11 cellular contexts compared by ENCODE assay signal in the genomic region with DNA sequence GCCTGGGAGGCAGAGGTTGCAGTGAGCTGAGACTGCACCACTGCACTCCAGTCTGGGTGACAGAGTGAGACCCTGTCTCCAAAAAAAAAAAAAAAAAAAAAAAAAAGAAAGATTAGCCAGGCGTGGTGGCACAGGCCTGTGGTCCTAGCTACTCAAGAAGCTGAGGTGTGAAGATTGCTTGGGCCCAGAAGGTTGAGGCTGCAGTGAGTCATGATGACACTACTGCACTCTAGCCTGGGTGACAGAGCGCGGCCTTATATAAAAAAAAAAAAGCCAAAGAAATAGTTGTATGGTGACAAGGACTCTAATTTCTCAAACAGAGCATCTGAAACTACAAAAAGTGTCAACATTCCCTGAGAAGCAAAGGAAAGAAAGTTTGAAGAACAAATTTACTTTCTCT. TPM values are rescaled to one million over a fixed set of nuclear protein-coding genes. Genes with fewer than 3 reads are reported as not detected.
DNase-seq lines count a peak whose midpoint lies in the region; ATAC-seq and TF ChIP-seq lines count a peak whose summit lies in the region.
"Had no signal": no experiment of that assay in that cellular context is flagged by ENCODE, and none has a peak within 500 bp of the region (broad histone marks: within the 10 kb centered on the region; RNA-seq: fewer than 3 reads in every experiment).

No MANE protein-coding gene starts in this region.

- H3K4me3 ChIP-seq in right atrium auricular region, result no peak overlapping the region

- H3K4me1 Mint-ChIP-seq in activated T-cell treated with anti-CD3 and anti-CD28 coated beads, Interleukin-2, amount 50 U/mL, for 72 hours (ENCODE audit: low read depth), result peaks cover 62% of the 10 kb centered on the region
- H3K4me1 Mint-ChIP-seq in brain (peaks cover 77% of the 10 kb centered on the region), nephron progenitor cell (peaks cover 49% of the 10 kb centered on the region)

- no peaks in the 10 kb centered on the region for H3K27me3 Mint-ChIP-seq in activated T-cell treated with anti-CD3 and anti-CD28 coated beads, Interleukin-2, amount 50 U/mL, for 72 hours (ENCODE audit: low read depth)
- H3K27me3 Mint-ChIP-seq in brain (peaks cover 4% of the 10 kb centered on the region), nephron progenitor cell (ENCODE audit: low read depth, poor library complexity) (peaks cover 4% of the 10 kb centered on the region)

- TF ChIP-seq CTCF in brain (conservative IDR thresholded peaks at IDR 0.05) (no peak), nephron progenitor cell (IDR thresholded peaks at IDR 0.05) (no peak), right atrium auricular region (IDR thresholded peaks at IDR 0.05) (no peak)

- peak; percentile 47 to 53 for ATAC-seq in activated T-cell treated with anti-CD3 and anti-CD28 coated beads, Interleukin-2, amount 50 U/mL, for 72 hours (replicated peaks in 1 of 2)

- no peaks in the 10 kb centered on the region for H3K9me3 Mint-ChIP-seq in activated T-cell treated with anti-CD3 and anti-CD28 coated beads, Interleukin-2, amount 50 U/mL, for 72 hours
- peaks cover 0 to 4% (median 0%) of the 10 kb centered on the region in 5 experiments for H3K9me3 Mint-ChIP-seq in brain
- no peaks in the 10 kb centered on the region for H3K9me3 Mint-ChIP-seq in nephron progenitor cell

- no peak overlapping the region for H3K27ac ChIP-seq in right atrium auricular region

- H3K27me3 ChIP-seq in right atrium auricular region, result no peaks in the 10 kb centered on the region

- peak overlapping the region; percentile 60 to 96 for H3K4me3 Mint-ChIP-seq in activated T-cell treated with anti-CD3 and anti-CD28 coated beads, Interleukin-2, amount 50 U/mL, for 72 hours
- peak overlapping the region in 4 of 5 experiments; percentile 29 to 70 (median 52) for H3K4me3 Mint-ChIP-seq in brain
- H3K4me3 Mint-ChIP-seq in nephron progenitor cell, result no peak overlapping the region

- peaks cover 0 to 9% of the 10 kb centered on the region in 2 donors for H3K4me1 ChIP-seq in right atrium auricular region

- peak overlapping the region; percentile 99 for H3K27ac Mint-ChIP-seq in activated T-cell treated with anti-CD3 and anti-CD28 coated beads, Interleukin-2, amount 50 U/mL, for 72 hours
- peak overlapping the region in 2 of 5 experiments; percentile 26 to 69 for H3K27ac Mint-ChIP-seq in brain
- no peak overlapping the region for H3K27ac Mint-ChIP-seq in nephron progenitor cell

- H3K36me3 Mint-ChIP-seq in activated T-cell treated with anti-CD3 and anti-CD28 coated beads, Interleukin-2, amount 50 U/mL, for 72 hours (ENCODE audit: insufficient read depth in 2 of 2), result peaks cover 0 to 6% of the 10 kb centered on the region in 2 donors
- H3K36me3 Mint-ChIP-seq in brain (no peaks in the 10 kb centered on the region), nephron progenitor cell (ENCODE audit: low read depth) (no peaks in the 10 kb centered on the region)

- peak; percentile 59 to 70 for DNase-seq in activated T-cell treated with anti-CD3 and anti-CD28 coated beads, Interleukin-2, amount 50 U/mL, for 72 hours
- DNase-seq in activated T-cell treated with anti-CD3 and anti-CD28 coated beads, Interleukin-2, amount 50 U/mL, for 1 hour, result no peak
- peak; percentile 76 for DNase-seq in RPMI7951 (ENCODE audit: low read depth)
- peak; percentile 55 for DNase-seq in stimulated activated CD8-positive, alpha-beta memory T cell treated with anti-CD3 and anti-CD28 coated beads, Interleukin-4, amount 100 ng/mL, for 48 hours
- no peak for DNase-seq in hepatic stellate cell (ENCODE audit: low spot score)
- DNase-seq in nephron progenitor cell, result no peak
- no peak for DNase-seq in right atrium auricular region (ENCODE audit: low spot score)
- DNase-seq: effector CD8-positive, alpha-beta T cell; Kasumi-1; NCI-H524 treated with DMSO at 0.1 percent for 48 hours had no signal

- H3K9me3 ChIP-seq in right atrium auricular region, result no peaks in the 10 kb centered on the region

- no peaks in the 10 kb centered on the region for H3K36me3 ChIP-seq in right atrium auricular region

RNA-seq across cellular contexts. Expression of a gene that starts 3.4 kb away (rescaled TPM):
- total RNA-seq in activated T-cell treated with anti-CD3 and anti-CD28 coated beads, Interleukin-2, amount 50 U/mL, for 72 hours, result 10 to 100 TPM; 28.3 to 56.8 TPM
- total RNA-seq in RPMI7951 (2014; rRNA removed; shearing (Covaris generic)), result 2.1 and 3.0 TPM in 2 replicates
- polyA plus RNA-seq in brain (ENCODE audit: insufficient read depth, low read depth, low replicate concordance), result 5.2 TPM
- total RNA-seq in right atrium auricular region, result not detected

RNA-seq across cellular contexts. Expression of a gene that starts 12.9 kb away (rescaled TPM):
- total RNA-seq in activated T-cell treated with anti-CD3 and anti-CD28 coated beads, Interleukin-2, amount 50 U/mL, for 72 hours, result 10 to 100 TPM; 72.8 to 82.2 TPM
- 0.72 and 1.4 TPM in 2 replicates for total RNA-seq in RPMI7951 (2014; rRNA removed; shearing (Covaris generic))
- polyA plus RNA-seq in brain (ENCODE audit: insufficient read depth, low read depth, low replicate concordance), result 17.6 TPM
- 1 to 10 TPM in 1 of 2 donors, under 1 TPM in 1; 0.89 to 3.1 TPM for total RNA-seq in right atrium auricular region

RNA-seq across cellular contexts. Expression of a gene that starts 28.4 kb away (rescaled TPM):
- total RNA-seq in activated T-cell treated with anti-CD3 and anti-CD28 coated beads, Interleukin-2, amount 50 U/mL, for 72 hours, result 10 to 100 TPM; 96.4 to 99.8 TPM
- 2.3 and 3.3 TPM in 2 replicates for total RNA-seq in RPMI7951 (2014; rRNA removed; shearing (Covaris generic))
- polyA plus RNA-seq in brain (ENCODE audit: insufficient read depth, low read depth, low replicate concordance), result 13.6 TPM
- 1 to 10 TPM; 2.3 to 4.9 TPM for total RNA-seq in right atrium auricular region

RNA-seq across cellular contexts. Expression of a gene that starts 48.4 kb away (rescaled TPM):
- 10 to 100 TPM; 48.8 to 65.4 TPM for total RNA-seq in activated T-cell treated with anti-CD3 and anti-CD28 coated beads, Interleukin-2, amount 50 U/mL, for 72 hours
- total RNA-seq in RPMI7951 (2014; rRNA removed; shearing (Covaris generic)), result 21.3 and 34.7 TPM in 2 replicates
- polyA plus RNA-seq in brain (ENCODE audit: insufficient read depth, low read depth, low replicate concordance), result 27.4 TPM
- total RNA-seq in right atrium auricular region, result 10 to 100 TPM; 23.6 to 62.1 TPM

RNA-seq across cellular contexts. Expression of a gene that starts 53.6 kb away (rescaled TPM):
- 10 to 100 TPM; 67.1 to 77.2 TPM for total RNA-seq in activated T-cell treated with anti-CD3 and anti-CD28 coated beads, Interleukin-2, amount 50 U/mL, for 72 hours
- total RNA-seq in RPMI7951 (2014; rRNA removed; shearing (Covaris generic)), result 5.2 and 9.3 TPM in 2 replicates
- 5.8 TPM for polyA plus RNA-seq in brain (ENCODE audit: insufficient read depth, low read depth, low replicate concordance)
- total RNA-seq in right atrium auricular region, result 1 to 10 TPM; 3.0 to 3.4 TPM

Comparison
In these comparisons a context has a peak if more than half of its experiments do, and no peak if none do; other contexts are left out.
1. DNase-seq: peak in activated T-cell treated with anti-CD3 and anti-CD28 coated beads, Interleukin-2, amount 50 U/mL, for 72 hours (2 of 2), RPMI7951 (single experiment) and stimulated activated CD8-positive, alpha-beta memory T cell treated with anti-CD3 and anti-CD28 coated beads, Interleukin-4, amount 100 ng/mL, for 48 hours (single experiment); none in activated T-cell treated with anti-CD3 and anti-CD28 coated beads, Interleukin-2, amount 50 U/mL, for 1 hour (single experiment), hepatic stellate cell (single experiment), nephron progenitor cell (single experiment) and right atrium auricular region (single experiment).
2. RNA of a gene that starts 12.9 kb away (total RNA-seq): 72.8 to 82.2 TPM in activated T-cell treated with anti-CD3 and anti-CD28 coated beads, Interleukin-2, amount 50 U/mL, for 72 hours; 0.89 to 3.1 TPM in right atrium auricular region and 0.72 to 1.4 TPM in RPMI7951; every median in the first group is over 10 times any median in the second.
3. RNA of a gene that starts 28.4 kb away (total RNA-seq): 96.4 to 99.8 TPM in activated T-cell treated with anti-CD3 and anti-CD28 coated beads, Interleukin-2, amount 50 U/mL, for 72 hours; 2.3 to 4.9 TPM in right atrium auricular region and 2.3 to 3.3 TPM in RPMI7951; every median in the first group is over 10 times any median in the second.